ENCODE assay signal across 20 cellular contexts in the genomic region with DNA sequence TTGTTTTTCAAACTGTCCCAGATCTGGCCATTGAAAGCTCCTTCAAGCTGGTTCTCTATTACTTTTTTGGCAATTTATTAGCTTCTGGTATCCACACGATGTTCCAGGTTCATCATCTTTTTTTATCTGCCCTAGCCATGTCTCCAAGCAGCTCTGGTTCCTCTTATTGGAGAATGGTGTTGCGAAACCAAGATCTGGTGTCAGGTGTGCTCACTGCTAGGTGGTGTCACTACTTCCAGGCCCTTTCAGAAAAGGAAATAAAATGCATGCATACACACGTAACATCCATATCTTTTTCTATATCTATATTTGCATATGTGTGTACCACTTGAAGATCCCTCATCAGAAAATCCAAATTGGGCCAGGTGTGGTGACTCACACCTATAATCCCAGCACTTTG. TPM values are rescaled to one million over a fixed set of nuclear protein-coding genes. Genes with fewer than 3 reads are reported as not detected.
DNase-seq lines count a peak whose midpoint lies in the region; ATAC-seq and TF ChIP-seq lines count a peak whose summit lies in the region.
"Had no signal": no experiment of that assay in that cellular context is flagged by ENCODE, and none has a peak within 500 bp of the region (broad histone marks: within the 10 kb centered on the region; RNA-seq: fewer than 3 reads in every experiment).

No MANE protein-coding gene starts in this region.

- no peak overlapping the region for H3K4me3 Mint-ChIP-seq in T-helper 2 cell treated with Interferon-gamma antibody and Interleukin-4, amounts not matched to agents 5 μg/mL and 100 μg/mL, for 36 hours
- H3K4me3 Mint-ChIP-seq in activated T-helper 1 cell treated with anti-CD3 and anti-CD28 coated beads, Interleukin-12 subunit alpha, Interleukin-12 subunit beta, Interleukin-2, Interleukin-4 antibody, amounts not matched to agents 30 ng/mL and 10 ng/mL and 1 ng/mL, durations not matched to agents 14 hours and 24 hours and 36 hours, result no peak overlapping the region

- peaks cover 10% of the 10 kb centered on the region for H3K4me1 Mint-ChIP-seq in T-helper 2 cell treated with Interferon-gamma antibody and Interleukin-4, amounts not matched to agents 5 μg/mL and 100 μg/mL, for 36 hours (ENCODE audit: low read depth)
- H3K4me1 Mint-ChIP-seq in activated T-helper 1 cell treated with anti-CD3 and anti-CD28 coated beads, Interleukin-12 subunit alpha, Interleukin-12 subunit beta, Interleukin-2, Interleukin-4 antibody, amounts not matched to agents 30 ng/mL and 10 ng/mL and 1 ng/mL, durations not matched to agents 14 hours and 24 hours and 36 hours (ENCODE audit: low read depth), result peaks cover 13% of the 10 kb centered on the region

- H3K27me3 Mint-ChIP-seq in T-helper 2 cell treated with Interferon-gamma antibody and Interleukin-4, amounts not matched to agents 5 μg/mL and 100 μg/mL, for 36 hours (ENCODE audit: low read depth), result no peaks in the 10 kb centered on the region
- no peaks in the 10 kb centered on the region for H3K27me3 Mint-ChIP-seq in activated T-helper 1 cell treated with anti-CD3 and anti-CD28 coated beads, Interleukin-12 subunit alpha, Interleukin-12 subunit beta, Interleukin-2, Interleukin-4 antibody, amounts not matched to agents 30 ng/mL and 10 ng/mL and 1 ng/mL, durations not matched to agents 14 hours and 24 hours and 36 hours (ENCODE audit: insufficient read depth)

- H3K27ac ChIP-seq in HEK293 (ENCODE audit: extremely low read depth, low read depth, low read length) (no peak overlapping the region), neutrophil (peak overlapping the region; percentile 57)
- H3K27ac ChIP-seq: A549, KMS-11, SJSA1 had no signal

- H3K4me3 ChIP-seq in HEK293 (ENCODE audit: low read depth, low read length) (no peak overlapping the region), neutrophil (ENCODE audit: low read depth in 1 of 2, low read length in 1 of 2) (no peak overlapping the region)
- H3K4me3 ChIP-seq: A549, SJSA1 had no signal

- TF ChIP-seq CTCF in HEK293 (tag by site-specific recombination; IDR thresholded peaks at IDR 0.05), result no peak
- TF ChIP-seq CTCF in neutrophil (IDR thresholded peaks at IDR 0.05), result no peak

- H3K4me1 ChIP-seq in HEK293 (ENCODE audit: control insufficient read depth, insufficient read depth, low read length) (no peaks in the 10 kb centered on the region), neutrophil (ENCODE audit: control insufficient read depth in 1 of 2, insufficient read depth in 1 of 2, low read depth in 1 of 2, low read length in 1 of 2) (peaks cover 10 to 14% of the 10 kb centered on the region in 2 experiments)
- H3K4me1 ChIP-seq: SJSA1 had no signal

- H3K27ac Mint-ChIP-seq in T-helper 2 cell treated with Interferon-gamma antibody and Interleukin-4, amounts not matched to agents 5 μg/mL and 100 μg/mL, for 36 hours, result peak overlapping the region; percentile 0
- peak overlapping the region; percentile 29 for H3K27ac Mint-ChIP-seq in activated T-helper 1 cell treated with anti-CD3 and anti-CD28 coated beads, Interleukin-12 subunit alpha, Interleukin-12 subunit beta, Interleukin-2, Interleukin-4 antibody, amounts not matched to agents 30 ng/mL and 10 ng/mL and 1 ng/mL, durations not matched to agents 14 hours and 24 hours and 36 hours

- CTCF ChIA-PET in HEK293 (lab: Yijun Ruan, JAX), result interaction anchor here (0.7 kb wide), 1 partner anchor 73 kb away, joined by 3 read pairs; no protein-coding TSS in a partner anchor

- H3K9me3 Mint-ChIP-seq in T-helper 2 cell treated with Interferon-gamma antibody and Interleukin-4, amounts not matched to agents 5 μg/mL and 100 μg/mL, for 36 hours, result no peaks in the 10 kb centered on the region
- H3K9me3 Mint-ChIP-seq in activated T-helper 1 cell treated with anti-CD3 and anti-CD28 coated beads, Interleukin-12 subunit alpha, Interleukin-12 subunit beta, Interleukin-2, Interleukin-4 antibody, amounts not matched to agents 30 ng/mL and 10 ng/mL and 1 ng/mL, durations not matched to agents 14 hours and 24 hours and 36 hours, result no peaks in the 10 kb centered on the region

- DNase-seq in T-helper 2 cell treated with Interferon-gamma antibody and Interleukin-4, amounts not matched to agents 5 μg/mL and 100 μg/mL, for 36 hours (ENCODE audit: low spot score), result no peak
- DNase-seq in T-helper 2 cell (no peak), NCI-H526 (lab: John Stamatoyannopoulos, UW) (no peak)
- no peak for DNase-seq in activated T-helper 1 cell treated with anti-CD3 and anti-CD28 coated beads, Interleukin-12 subunit alpha, Interleukin-12 subunit beta, Interleukin-2, Interleukin-4 antibody, amounts not matched to agents 30 ng/mL and 10 ng/mL and 1 ng/mL, durations not matched to agents 14 hours and 24 hours and 36 hours (ENCODE audit: low spot score)
- DNase-seq in stimulated activated CD4-positive, alpha-beta T cell treated with anti-CD3 and anti-CD28 coated beads, Interleukin-4, amount 100 ng/mL, for 24 hours, result no peak
- DNase-seq: Calu3; DMS79 treated with DMSO at 0.1 percent for 48 hours; HCEC 1CT; MM.1S; NCI-H1436; NCI-H2029 treated with DMSO at 0.1 percent for 48 hours; NCI-H2227 treated with DMSO at 0.1 percent for 48 hours; NCI-H69; NK-92 treated with Interleukin-12 subunit alpha and Interleukin-12 subunit beta, amount 100 ng/mL, for 24 hours had no signal

- H3K36me3 Mint-ChIP-seq in T-helper 2 cell treated with Interferon-gamma antibody and Interleukin-4, amounts not matched to agents 5 μg/mL and 100 μg/mL, for 36 hours (ENCODE audit: low read depth), result peaks cover 8% of the 10 kb centered on the region
- H3K36me3 Mint-ChIP-seq in activated T-helper 1 cell treated with anti-CD3 and anti-CD28 coated beads, Interleukin-12 subunit alpha, Interleukin-12 subunit beta, Interleukin-2, Interleukin-4 antibody, amounts not matched to agents 30 ng/mL and 10 ng/mL and 1 ng/mL, durations not matched to agents 14 hours and 24 hours and 36 hours (ENCODE audit: low read depth), result peaks cover 5% of the 10 kb centered on the region

- H3K9me3 ChIP-seq in HEK293 (ENCODE audit: control insufficient read depth, insufficient read depth, low read depth, low read length) (no peaks in the 10 kb centered on the region), neutrophil (no peaks in the 10 kb centered on the region)
- H3K9me3 ChIP-seq: A549, SJSA1 had no signal

- POLR2A ChIA-PET in HEK293 (lab: Yijun Ruan, JAX), result interaction anchor here (0.5 kb wide), 1 partner anchor 23 kb away, joined by 5 read pairs; no protein-coding TSS in a partner anchor

- H3K36me3 ChIP-seq in HEK293 (ENCODE audit: control insufficient read depth in 2 of 2, insufficient read depth in 1 of 2, low read length in 2 of 2) (peaks cover 4 to 10% of the 10 kb centered on the region in 2 experiments; a peak in 2 of 3 replicates), neutrophil (peaks cover 9% of the 10 kb centered on the region)
- H3K36me3 ChIP-seq: SJSA1 had no signal

- H3K27me3 ChIP-seq in neutrophil, result no peaks in the 10 kb centered on the region
- H3K27me3 ChIP-seq: SJSA1 had no signal

- intact Hi-C loops in activated T-helper 1 cell treated with anti-CD3 and anti-CD28 coated beads, Interleukin-12 subunit alpha, Interleukin-12 subunit beta, Interleukin-2, Interleukin-4 antibody, amounts not matched to agents 30 ng/mL and 10 ng/mL and 1 ng/mL, durations not matched to agents 14 hours and 24 hours and 36 hours (cut with micrococcal nuclease), result no loop called here

- no peak for ATAC-seq in HG03039 (IDR thresholded peaks at IDR 0.05; ENCODE audit: unreplicated experiment)
- ATAC-seq: A549 had no signal

TF ChIP-seq in HEK293, 187 proteins besides CTCF, POLR2A, EP300 and RAD21:
- peak; percentile 93 for TF ChIP-seq SETDB1 (IDR thresholded peaks at IDR 0.05; ENCODE audit: insufficient read length, low read length)
- TF ChIP-seq ZNF558 (tag by site-specific recombination; IDR thresholded peaks at IDR 0.05), result peak; percentile 26; the same call in 1 of the 2 replicates
- no peak for TF ChIP-seq MYNN (tag by site-specific recombination; IDR thresholded peaks at IDR 0.05; ENCODE audit: borderline replicate concordance)

RNA-seq across cellular contexts. Expression of a gene that starts 53.3 kb away (rescaled TPM):
- 69.1 and 70.4 TPM in 2 replicates for total RNA-seq in activated T-helper 1 cell treated with anti-CD3 and anti-CD28 coated beads, Interleukin-12 subunit alpha, Interleukin-12 subunit beta, Interleukin-2, Interleukin-4 antibody, amounts not matched to agents 30 ng/mL and 10 ng/mL and 1 ng/mL, durations not matched to agents 14 hours and 24 hours and 36 hours
